In the genomic region with DNA sequence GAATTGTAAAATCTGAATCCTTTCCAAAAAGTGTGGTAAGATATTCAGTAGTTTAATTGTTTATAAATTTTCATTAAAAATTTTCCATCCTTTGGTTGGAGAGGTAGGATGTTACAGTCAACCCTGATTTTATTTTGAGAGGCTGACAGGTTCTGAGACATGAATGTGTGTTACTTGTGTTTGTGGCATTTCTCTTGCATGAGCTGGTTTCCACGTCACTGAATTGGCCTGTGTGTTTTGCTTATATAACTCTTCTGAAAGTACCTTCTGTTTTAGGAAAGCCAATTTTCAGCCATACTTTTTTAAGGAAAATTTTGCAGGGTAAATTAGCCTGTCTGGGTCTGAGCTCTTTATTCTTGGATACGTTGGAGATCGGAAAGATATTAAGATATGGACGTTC, we compare ENCODE assay signal across 19 cellular contexts. TPM values are rescaled to one million over a fixed set of nuclear protein-coding genes. Genes with fewer than 3 reads are reported as not detected.
A peak's percentile ranks its signal among the peaks of the same experiment; 100 is the strongest.
DNase-seq lines count a peak whose midpoint lies in the region; ATAC-seq and TF ChIP-seq lines count a peak whose summit lies in the region.
"Had no signal": no experiment of that assay in that cellular context is flagged by ENCODE, and none has a peak within 500 bp of the region (broad histone marks: within the 10 kb centered on the region; RNA-seq: fewer than 3 reads in every experiment).

No MANE protein-coding gene starts in this region.

- CTCF ChIA-PET in CD8-positive, alpha-beta T cell (lab: Charles Lee), result interaction anchor here (0.9 to 1.0 kb wide), 2 partner anchors 31 to 45 kb away, joined by 3 read pairs; a partner anchor contains a TSS
- CTCF ChIA-PET in IMR-90 (lab: Yijun Ruan, JAX), result interaction anchor here (0.6 to 1.0 kb wide), 4 partner anchors 9 to 180 kb away, joined by 3 to 5 read pairs (median 4); a partner anchor contains a TSS
- CTCF ChIA-PET in activated naive CD4-positive, alpha-beta T cell treated with anti-CD3 and anti-CD28 coated beads, Interleukin-2, amount 10 ng/mL, durations not matched to agents 7 days and 5 days (lab: Charles Lee), result no interaction called here

- 100% methylated on average over 1 of the region's 4 CpGs; no CpG with 5 or more reads in 1 of the 2 experiments for WGBS in IMR-90 (ENCODE audit: extremely low coverage in 2 of 2, insufficient read length in 1 of 2), 2 experiments

- H3K9ac ChIP-seq in IMR-90 (ENCODE audit: low read depth, low read length), result no peak overlapping the region

- H3K4me1 ChIP-seq in CD8-positive, alpha-beta T cell (ENCODE audit: insufficient read depth, low read length), result peaks cover 24% of the 10 kb centered on the region
- H3K4me1 ChIP-seq in IMR-90 (ENCODE audit: control insufficient read depth, insufficient read depth, low read length), result peaks cover 5% of the 10 kb centered on the region
- H3K4me1 ChIP-seq: adrenal gland, esophagus squamous epithelium had no signal

- BruUV-seq in IMR-90 (replicated peaks; lab: Mats Ljungman, UMichigan), result no TSS peak

- H2AK5ac ChIP-seq in IMR-90 (ENCODE audit: low read depth, low read length), result no peak overlapping the region

- in situ Hi-C loops in IMR-90 (cut with MboI; ENCODE audit: low sequenced_read_pairs), result no loop called here

- no peak for TF ChIP-seq CTCF in CD8-positive, alpha-beta T cell (IDR thresholded peaks at IDR 0.05)
- TF ChIP-seq CTCF in IMR-90 (conservative IDR thresholded peaks at IDR 0.05; ENCODE audit: low read depth, low read length), result no peak

- no peak overlapping the region for H3K4me2 ChIP-seq in IMR-90 (ENCODE audit: low read depth, low read length)

- no peak for TF ChIP-seq RAD21 in IMR-90 (IDR thresholded peaks at IDR 0.05; ENCODE audit: low read length)

- no peak overlapping the region for H2BK15ac ChIP-seq in IMR-90 (ENCODE audit: low read depth, low read length)

- no peak overlapping the region for H2BK120ac ChIP-seq in IMR-90 (ENCODE audit: low read depth, low read length)

- no peak overlapping the region for H3K18ac ChIP-seq in IMR-90 (ENCODE audit: low read depth, low read length)

- H2AK9ac ChIP-seq in IMR-90 (replicated peaks; ENCODE audit: low read depth, low read length, poor library complexity), result no peak overlapping the region

- no peak for TF ChIP-seq POLR2A in IMR-90 (IDR thresholded peaks at IDR 0.05; ENCODE audit: low read depth, low read length)

- no peaks in the 10 kb centered on the region for H3K9me3 ChIP-seq in CD8-positive, alpha-beta T cell (ENCODE audit: low read length)
- H3K9me3 ChIP-seq in IMR-90 (ENCODE audit: control insufficient read depth, insufficient read depth, low read length), result no peaks in the 10 kb centered on the region
- H3K9me3 ChIP-seq: adrenal gland, esophagus squamous epithelium had no signal

- no peaks in the 10 kb centered on the region for H3K79me1 ChIP-seq in IMR-90 (ENCODE audit: low read depth in 1 of 2, low read length in 2 of 2)

- DNase-seq in CD8-positive, alpha-beta T cell, result no peak
- DNase-seq in IMR-90 (peak; percentile 94), astrocyte of the hippocampus (ENCODE audit: low read depth, low spot score) (peak; percentile 75), kidney tubule cell (ENCODE audit: low spot score) (peak; percentile 56), SHP77 treated with DMSO at 0.1 percent for 48 hours (lab: John Stamatoyannopoulos, UW) (no peak)
- DNase-seq in effector CD4-positive, alpha-beta T cell, result no peak
- no peak for DNase-seq in activated naive CD4-positive, alpha-beta T cell treated with anti-CD3 and anti-CD28 coated beads, Interleukin-2, amount 10 ng/mL, durations not matched to agents 7 days and 5 days
- DNase-seq: activated CD4-positive, CD25-positive, alpha-beta regulatory T cell treated with anti-CD3 and anti-CD28 coated beads, Interleukin-2, amount 50 U/mL, for 72 hours; activated T-cell treated with anti-CD3 and anti-CD28 coated beads for 4 hours; adrenal gland; esophagus squamous epithelium; GF-D8; MM.1S; naive thymus-derived CD4-positive, alpha-beta T cell; NCI-H2081 treated with DMSO at 0.1 percent for 48 hours; NCI-H748 treated with DMSO at 0.1 percent for 48 hours; RPMI8226; T-cell had no signal

- H3K27ac Mint-ChIP-seq in CD8-positive, alpha-beta T cell, result peak overlapping the region; percentile 14
- H3K27ac Mint-ChIP-seq in activated naive CD4-positive, alpha-beta T cell treated with anti-CD3 and anti-CD28 coated beads, Interleukin-2, amount 10 ng/mL, durations not matched to agents 7 days and 5 days, result no peak overlapping the region

- no peak overlapping the region for H3K4me3 Mint-ChIP-seq in CD8-positive, alpha-beta T cell
- no peak overlapping the region for H3K4me3 Mint-ChIP-seq in activated naive CD4-positive, alpha-beta T cell treated with anti-CD3 and anti-CD28 coated beads, Interleukin-2, amount 10 ng/mL, durations not matched to agents 7 days and 5 days

- no peak overlapping the region for H4K8ac ChIP-seq in IMR-90 (ENCODE audit: low read depth in 2 of 2, low read length in 2 of 2)

- H3K27me3 Mint-ChIP-seq in CD8-positive, alpha-beta T cell (ENCODE audit: low read depth), result no peaks in the 10 kb centered on the region
- no peaks in the 10 kb centered on the region for H3K27me3 Mint-ChIP-seq in activated naive CD4-positive, alpha-beta T cell treated with anti-CD3 and anti-CD28 coated beads, Interleukin-2, amount 10 ng/mL, durations not matched to agents 7 days and 5 days
- H3K27me3 Mint-ChIP-seq: naive thymus-derived CD4-positive, alpha-beta T cell; T-cell had no signal

- no peaks in the 10 kb centered on the region for H3K27me3 ChIP-seq in CD8-positive, alpha-beta T cell (ENCODE audit: insufficient read depth, low read length)
- no peaks in the 10 kb centered on the region for H3K27me3 ChIP-seq in IMR-90 (ENCODE audit: control insufficient read depth, insufficient read depth, low read length)
- H3K27me3 ChIP-seq: adrenal gland, esophagus squamous epithelium had no signal

- intact Hi-C loops in CD8-positive, alpha-beta T cell (cut with DNase I, micrococcal nuclease), result no loop called here
- intact Hi-C loops in IMR-90 (cut with micrococcal nuclease), result no loop called here

- no peak overlapping the region for H3K4ac ChIP-seq in IMR-90 (ENCODE audit: low read depth, low read length)

- peak overlapping the region; percentile 13 for H2BK5ac ChIP-seq in IMR-90 (ENCODE audit: low read depth, low read length, poor library complexity, severe bottlenecking)

- H2BK20ac ChIP-seq in IMR-90 (ENCODE audit: low read depth, low read length), result no peak overlapping the region

- H3K56ac ChIP-seq in IMR-90 (ENCODE audit: extremely low read depth, insufficient read depth, low read length), result no peak overlapping the region

- dilution Hi-C loops in IMR-90 (cut with HindIII; ENCODE audit: low sequenced_read_pairs, unreplicated experiment), result no loop called here

- ATAC-seq in CD8-positive, alpha-beta T cell, result no peak
- ATAC-seq in IMR-90 (ENCODE audit: low read depth) (peak; percentile 89), HG03159 (IDR thresholded peaks at IDR 0.05; ENCODE audit: unreplicated experiment) (no peak)
- ATAC-seq: naive thymus-derived CD4-positive, alpha-beta T cell had no signal

- H3K9me3 Mint-ChIP-seq in CD8-positive, alpha-beta T cell, result no peaks in the 10 kb centered on the region
- no peaks in the 10 kb centered on the region for H3K9me3 Mint-ChIP-seq in activated naive CD4-positive, alpha-beta T cell treated with anti-CD3 and anti-CD28 coated beads, Interleukin-2, amount 10 ng/mL, durations not matched to agents 7 days and 5 days
- H3K9me3 Mint-ChIP-seq: naive thymus-derived CD4-positive, alpha-beta T cell; T-cell had no signal

- POLR2A ChIA-PET in CD8-positive, alpha-beta T cell (lab: Charles Lee), result interaction anchor here (10.9 kb wide), 1 partner anchor 28 kb away, joined by 198 read pairs; a partner anchor contains a TSS
- POLR2A ChIA-PET in IMR-90 (lab: Charles Lee; ENCODE audit: unreplicated experiment), result no interaction called here

- H3K27ac ChIP-seq in CD8-positive, alpha-beta T cell (ENCODE audit: low read depth, low read length), result no peak overlapping the region
- no peak overlapping the region for H3K27ac ChIP-seq in IMR-90 (ENCODE audit: insufficient read depth, low read length)
- H3K27ac ChIP-seq: adrenal gland, esophagus squamous epithelium had no signal

- no peak overlapping the region for H4K91ac ChIP-seq in IMR-90 (ENCODE audit: insufficient read depth, low read depth, low read length)

- no peak overlapping the region for H3K23ac ChIP-seq in IMR-90 (ENCODE audit: low read depth, low read length)

- no peaks in the 10 kb centered on the region for H4K20me1 ChIP-seq in IMR-90 (ENCODE audit: insufficient read depth, low read length)

- H3K36me3 Mint-ChIP-seq in CD8-positive, alpha-beta T cell, result peaks cover 55% of the 10 kb centered on the region
- H3K36me3 Mint-ChIP-seq in activated naive CD4-positive, alpha-beta T cell treated with anti-CD3 and anti-CD28 coated beads, Interleukin-2, amount 10 ng/mL, durations not matched to agents 7 days and 5 days, result peaks cover 18% of the 10 kb centered on the region

- no peak overlapping the region for H3K14ac ChIP-seq in IMR-90 (replicated peaks; ENCODE audit: low read depth, low read length)

- no peak overlapping the region for H3K4me3 ChIP-seq in CD8-positive, alpha-beta T cell (ENCODE audit: low read depth, low read length)
- H3K4me3 ChIP-seq in IMR-90 (ENCODE audit: insufficient read depth, low read depth, low read length), result no peak overlapping the region
- H3K4me3 ChIP-seq: adrenal gland, esophagus squamous epithelium had no signal

- peaks cover 5% of the 10 kb centered on the region for H3K36me3 ChIP-seq in CD8-positive, alpha-beta T cell (ENCODE audit: insufficient read depth, low read length)
- no peaks in the 10 kb centered on the region for H3K36me3 ChIP-seq in IMR-90 (ENCODE audit: control insufficient read depth, insufficient read depth, low read length)
- H3K36me3 ChIP-seq: adrenal gland had no signal

- H4K5ac ChIP-seq in IMR-90 (ENCODE audit: low read depth, low read length), result no peak overlapping the region

- H3K9me1 ChIP-seq in IMR-90 (ENCODE audit: insufficient read depth, low read length), result peaks cover 3% of the 10 kb centered on the region; the same call in 1 of the 2 replicates

- H3K4me1 Mint-ChIP-seq in CD8-positive, alpha-beta T cell (ENCODE audit: low read depth), result peaks cover 37% of the 10 kb centered on the region
- H3K4me1 Mint-ChIP-seq in activated naive CD4-positive, alpha-beta T cell treated with anti-CD3 and anti-CD28 coated beads, Interleukin-2, amount 10 ng/mL, durations not matched to agents 7 days and 5 days, result peaks cover 37% of the 10 kb centered on the region

- no peak overlapping the region for H2AFZ ChIP-seq in IMR-90 (replicated peaks; ENCODE audit: low read length, poor library complexity)

TF ChIP-seq in IMR-90, 13 proteins besides CTCF, POLR2A, EP300 and RAD21:
- TF ChIP-seq CHD1 (IDR thresholded peaks at IDR 0.05; ENCODE audit: low read depth, low read length) (no peak), RFX5 (IDR thresholded peaks at IDR 0.05; ENCODE audit: low read depth, low read length) (0 out of 2 replicates have a peak, but pooled peaks have one; percentile 32)
TF ChIP-seq in IMR-90: peak in this region for 1.

RNA-seq across cellular contexts. Expression of a gene that starts 30.7 kb away (rescaled TPM):
- 10 to 100 TPM; 14.5 to 21.8 TPM for total RNA-seq in CD8-positive, alpha-beta T cell
- total RNA-seq in IMR-90 (2012; rRNA removed), result 13.3 and 15.6 TPM in 2 replicates
- 11.2 and 11.7 TPM in 2 replicates for polyA plus RNA-seq in IMR-90 (2012; rRNA removed)
- polyA plus RNA-seq in IMR-90 (2012; cell fraction: cytosol; rRNA removed), result 5.3 and 6.3 TPM in 2 replicates
- polyA plus RNA-seq in IMR-90 (2012; cell fraction: nucleus; rRNA removed; ENCODE audit: low replicate concordance), result 10.0 and 20.5 TPM in 2 replicates

Comparison
In these comparisons a context has a peak if more than half of its experiments do, and no peak if none do; other contexts are left out.
1. DNase-seq: peak in IMR-90 (single experiment), astrocyte of the hippocampus (single experiment) and kidney tubule cell (single experiment); none in CD8-positive, alpha-beta T cell (0 of 7), SHP77 treated with DMSO at 0.1 percent for 48 hours (single experiment), effector CD4-positive, alpha-beta T cell (single experiment) and activated naive CD4-positive, alpha-beta T cell treated with anti-CD3 and anti-CD28 coated beads, Interleukin-2, amount 10 ng/mL, durations not matched to agents 7 days and 5 days (single experiment).